In the genomic region with DNA sequence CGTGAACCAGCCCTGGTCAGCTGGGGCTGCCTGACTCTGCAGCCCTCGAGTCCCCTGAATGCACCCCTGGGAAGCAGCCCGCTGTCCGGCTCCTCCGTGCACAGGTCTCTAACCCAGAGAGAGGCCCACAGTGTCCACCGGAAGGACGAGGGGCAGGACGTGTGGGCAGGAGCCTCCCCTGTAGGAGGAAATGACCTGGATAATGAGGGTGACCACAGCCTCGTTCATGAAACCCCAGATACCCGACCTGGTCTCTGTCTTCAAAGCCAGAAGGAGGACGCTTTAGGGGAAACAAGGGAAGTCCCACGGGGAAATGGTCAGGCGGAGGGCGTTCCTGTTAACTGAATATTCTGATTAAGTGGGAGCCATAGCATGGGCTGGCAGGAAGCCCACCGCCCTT, we compare ENCODE assay signal across 1 cellular context.
TF ChIP-seq lines count a peak whose summit lies in the region.

No MANE protein-coding gene starts in this region.

TF ChIP-seq in GM23338, 12 proteins besides CTCF, POLR2A, EP300 and RAD21:
- TF ChIP-seq EZH2 (IDR thresholded peaks at IDR 0.05; ENCODE audit: low read depth, unreplicated experiment) (no peak), POLR2AphosphoS5 (IDR thresholded peaks at IDR 0.05; ENCODE audit: low read depth) (no peak), STAT1 (IDR thresholded peaks at IDR 0.05; ENCODE audit: unreplicated experiment) (no peak), EZH2phosphoT487 (IDR thresholded peaks at IDR 0.05; ENCODE audit: unreplicated experiment) (no peak), CREB1 (CRISPR knock-in tag; IDR thresholded peaks at IDR 0.05; ENCODE audit: low read depth) (no peak), NANOG (IDR thresholded peaks at IDR 0.05; ENCODE audit: borderline replicate concordance) (no peak), JUNB (IDR thresholded peaks at IDR 0.05; ENCODE audit: unreplicated experiment) (no peak)
- TF ChIP-seq, protein P1, sequence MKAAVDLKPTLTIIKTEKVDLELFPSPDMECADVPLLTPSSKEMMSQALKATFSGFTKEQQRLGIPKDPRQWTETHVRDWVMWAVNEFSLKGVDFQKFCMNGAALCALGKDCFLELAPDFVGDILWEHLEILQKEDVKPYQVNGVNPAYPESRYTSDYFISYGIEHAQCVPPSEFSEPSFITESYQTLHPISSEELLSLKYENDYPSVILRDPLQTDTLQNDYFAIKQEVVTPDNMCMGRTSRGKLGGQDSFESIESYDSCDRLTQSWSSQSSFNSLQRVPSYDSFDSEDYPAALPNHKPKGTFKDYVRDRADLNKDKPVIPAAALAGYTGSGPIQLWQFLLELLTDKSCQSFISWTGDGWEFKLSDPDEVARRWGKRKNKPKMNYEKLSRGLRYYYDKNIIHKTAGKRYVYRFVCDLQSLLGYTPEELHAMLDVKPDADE (IDR thresholded peaks at IDR 0.05): no peak
- TF ChIP-seq, protein P2, sequence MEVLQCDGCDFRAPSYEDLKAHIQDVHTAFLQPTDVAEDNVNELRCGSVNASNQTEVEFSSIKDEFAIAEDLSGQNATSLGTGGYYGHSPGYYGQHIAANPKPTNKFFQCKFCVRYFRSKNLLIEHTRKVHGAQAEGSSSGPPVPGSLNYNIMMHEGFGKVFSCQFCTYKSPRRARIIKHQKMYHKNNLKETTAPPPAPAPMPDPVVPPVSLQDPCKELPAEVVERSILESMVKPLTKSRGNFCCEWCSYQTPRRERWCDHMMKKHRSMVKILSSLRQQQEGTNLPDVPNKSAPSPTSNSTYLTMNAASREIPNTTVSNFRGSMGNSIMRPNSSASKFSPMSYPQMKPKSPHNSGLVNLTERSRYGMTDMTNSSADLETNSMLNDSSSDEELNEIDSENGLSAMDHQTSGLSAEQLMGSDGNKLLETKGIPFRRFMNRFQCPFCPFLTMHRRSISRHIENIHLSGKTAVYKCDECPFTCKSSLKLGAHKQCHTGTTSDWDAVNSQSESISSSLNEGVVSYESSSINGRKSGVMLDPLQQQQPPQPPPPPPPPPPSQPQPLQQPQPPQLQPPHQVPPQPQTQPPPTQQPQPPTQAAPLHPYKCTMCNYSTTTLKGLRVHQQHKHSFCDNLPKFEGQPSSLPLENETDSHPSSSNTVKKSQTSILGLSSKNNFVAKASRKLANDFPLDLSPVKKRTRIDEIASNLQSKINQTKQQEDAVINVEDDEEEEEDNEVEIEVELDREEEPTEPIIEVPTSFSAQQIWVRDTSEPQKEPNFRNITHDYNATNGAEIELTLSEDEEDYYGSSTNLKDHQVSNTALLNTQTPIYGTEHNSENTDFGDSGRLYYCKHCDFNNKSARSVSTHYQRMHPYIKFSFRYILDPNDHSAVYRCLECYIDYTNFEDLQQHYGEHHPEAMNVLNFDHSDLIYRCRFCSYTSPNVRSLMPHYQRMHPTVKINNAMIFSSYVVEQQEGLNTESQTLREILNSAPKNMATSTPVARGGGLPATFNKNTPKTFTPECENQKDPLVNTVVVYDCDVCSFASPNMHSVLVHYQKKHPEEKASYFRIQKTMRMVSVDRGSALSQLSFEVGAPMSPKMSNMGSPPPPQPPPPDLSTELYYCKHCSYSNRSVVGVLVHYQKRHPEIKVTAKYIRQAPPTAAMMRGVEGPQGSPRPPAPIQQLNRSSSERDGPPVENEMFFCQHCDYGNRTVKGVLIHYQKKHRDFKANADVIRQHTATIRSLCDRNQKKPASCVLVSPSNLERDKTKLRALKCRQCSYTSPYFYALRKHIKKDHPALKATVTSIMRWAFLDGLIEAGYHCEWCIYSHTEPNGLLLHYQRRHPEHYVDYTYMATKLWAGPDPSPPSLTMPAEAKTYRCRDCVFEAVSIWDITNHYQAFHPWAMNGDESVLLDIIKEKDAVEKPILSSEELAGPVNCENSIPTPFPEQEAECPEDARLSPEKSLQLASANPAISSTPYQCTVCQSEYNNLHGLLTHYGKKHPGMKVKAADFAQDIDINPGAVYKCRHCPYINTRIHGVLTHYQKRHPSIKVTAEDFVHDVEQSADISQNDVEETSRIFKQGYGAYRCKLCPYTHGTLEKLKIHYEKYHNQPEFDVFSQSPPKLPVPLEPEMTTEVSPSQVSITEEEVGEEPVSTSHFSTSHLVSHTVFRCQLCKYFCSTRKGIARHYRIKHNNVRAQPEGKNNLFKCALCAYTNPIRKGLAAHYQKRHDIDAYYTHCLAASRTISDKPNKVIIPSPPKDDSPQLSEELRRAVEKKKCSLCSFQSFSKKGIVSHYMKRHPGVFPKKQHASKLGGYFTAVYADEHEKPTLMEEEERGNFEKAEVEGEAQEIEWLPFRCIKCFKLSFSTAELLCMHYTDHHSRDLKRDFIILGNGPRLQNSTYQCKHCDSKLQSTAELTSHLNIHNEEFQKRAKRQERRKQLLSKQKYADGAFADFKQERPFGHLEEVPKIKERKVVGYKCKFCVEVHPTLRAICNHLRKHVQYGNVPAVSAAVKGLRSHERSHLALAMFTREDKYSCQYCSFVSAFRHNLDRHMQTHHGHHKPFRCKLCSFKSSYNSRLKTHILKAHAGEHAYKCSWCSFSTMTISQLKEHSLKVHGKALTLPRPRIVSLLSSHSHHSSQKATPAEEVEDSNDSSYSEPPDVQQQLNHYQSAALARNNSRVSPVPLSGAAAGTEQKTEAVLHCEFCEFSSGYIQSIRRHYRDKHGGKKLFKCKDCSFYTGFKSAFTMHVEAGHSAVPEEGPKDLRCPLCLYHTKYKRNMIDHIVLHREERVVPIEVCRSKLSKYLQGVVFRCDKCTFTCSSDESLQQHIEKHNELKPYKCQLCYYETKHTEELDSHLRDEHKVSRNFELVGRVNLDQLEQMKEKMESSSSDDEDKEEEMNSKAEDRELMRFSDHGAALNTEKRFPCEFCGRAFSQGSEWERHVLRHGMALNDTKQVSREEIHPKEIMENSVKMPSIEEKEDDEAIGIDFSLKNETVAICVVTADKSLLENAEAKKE (CRISPR knock-in tag; IDR thresholded peaks at IDR 0.05): no peak
